15 cellular contexts compared by ENCODE assay signal in genomic region chr17:82671071-82671470, GRCh38.
"Had no signal": no experiment of that assay in that cellular context is flagged by ENCODE, and none has a peak within 500 bp of the region (broad histone marks: within the 10 kb centered on the region; RNA-seq: fewer than 3 reads in every experiment).

No MANE protein-coding gene starts in this region.

- ATAC-seq: activated CD4-positive, alpha-beta T cell treated with anti-CD3 and anti-CD28 coated beads for 36 hours; activated CD8-positive, alpha-beta memory T cell treated with anti-CD3 and anti-CD28 coated beads, Interleukin-2, amount 10 ng/mL, durations not matched to agents 7 days and 5 days; gastroesophageal sphincter; left ventricle myocardium superior; natural killer cell treated with Interleukin-12 subunit alpha and Interleukin-12 subunit beta and Interleukin-15 and Interleukin-18, amount 100 ng/mL, for 72 hours; stimulated activated naive B cell treated with anti-CD40 and anti-IgM and Interleukin-4, amounts not matched to agents 10 μg/mL and 1 μg/mL and 100 μg/mL, for 72 hours; upper lobe of right lung had no signal

- H3K4me3 ChIP-seq: gastroesophageal sphincter, upper lobe of right lung had no signal

- DNase-seq: activated CD4-positive, alpha-beta memory T cell treated with anti-CD3 and anti-CD28 coated beads for 36 hours; activated CD4-positive, alpha-beta T cell treated with anti-CD3 and anti-CD28 coated beads for 36 hours; activated CD8-positive, alpha-beta memory T cell treated with anti-CD3 and anti-CD28 coated beads, Interleukin-2, amount 10 ng/mL, durations not matched to agents 7 days and 5 days; activated naive CD4-positive, alpha-beta T cell treated with anti-CD3 and anti-CD28 coated beads, Interleukin-2, amount 50 U/mL, for 16 hours; activated T-cell treated with anti-CD3 and anti-CD28 coated beads, Interleukin-2, amount 50 U/mL, for 1 hour; caudate nucleus; left ventricle myocardium superior; mesenchymal stem cell; occipital lobe; stimulated activated naive B cell treated with anti-CD40 and anti-IgM and Interleukin-4, amounts not matched to agents 10 μg/mL and 1 μg/mL and 100 μg/mL, for 72 hours; T-helper 2 cell; upper lobe of right lung had no signal

- H3K4me1 ChIP-seq: upper lobe of right lung had no signal

- H3K27me3 ChIP-seq: gastroesophageal sphincter, upper lobe of right lung had no signal

- H3K9me3 ChIP-seq: gastroesophageal sphincter, upper lobe of right lung had no signal

- H3K36me3 ChIP-seq: upper lobe of right lung had no signal

- H3K27ac ChIP-seq: epithelial cell of prostate, upper lobe of right lung had no signal
